Comparison of ENCODE assay signal across 20 cellular contexts in genomic region chr5:132513618-132514336, GRCh38. TPM values are rescaled to one million over a fixed set of nuclear protein-coding genes. Genes with fewer than 3 reads are reported as not detected.
"Had no signal": no experiment of that assay in that cellular context is flagged by ENCODE, and none has a peak within 500 bp of the region (broad histone marks: within the 10 kb centered on the region; RNA-seq: fewer than 3 reads in every experiment).

No MANE protein-coding gene starts in this region.

RNA-seq across cellular contexts. Expression of gene IL5, which starts 29.5 kb away (rescaled TPM):
- total RNA-seq: kidney; left colon; left lung; liver; lower lobe of right lung; mammary epithelial cell; mucosa of gallbladder; naive thymus-derived CD8-positive, alpha-beta T cell; occipital lobe; osteocyte; posterior vena cava; psoas muscle; sigmoid colon; spleen; temporal lobe; tibial nerve; ureter; uterus had no signal
- polyA plus RNA-seq: immature natural killer cell; liver; mammary epithelial cell; naive thymus-derived CD8-positive, alpha-beta T cell; psoas muscle; sigmoid colon; small intestine; spleen had no signal
